1 cellular context compared by ENCODE assay signal in the genomic region with DNA sequence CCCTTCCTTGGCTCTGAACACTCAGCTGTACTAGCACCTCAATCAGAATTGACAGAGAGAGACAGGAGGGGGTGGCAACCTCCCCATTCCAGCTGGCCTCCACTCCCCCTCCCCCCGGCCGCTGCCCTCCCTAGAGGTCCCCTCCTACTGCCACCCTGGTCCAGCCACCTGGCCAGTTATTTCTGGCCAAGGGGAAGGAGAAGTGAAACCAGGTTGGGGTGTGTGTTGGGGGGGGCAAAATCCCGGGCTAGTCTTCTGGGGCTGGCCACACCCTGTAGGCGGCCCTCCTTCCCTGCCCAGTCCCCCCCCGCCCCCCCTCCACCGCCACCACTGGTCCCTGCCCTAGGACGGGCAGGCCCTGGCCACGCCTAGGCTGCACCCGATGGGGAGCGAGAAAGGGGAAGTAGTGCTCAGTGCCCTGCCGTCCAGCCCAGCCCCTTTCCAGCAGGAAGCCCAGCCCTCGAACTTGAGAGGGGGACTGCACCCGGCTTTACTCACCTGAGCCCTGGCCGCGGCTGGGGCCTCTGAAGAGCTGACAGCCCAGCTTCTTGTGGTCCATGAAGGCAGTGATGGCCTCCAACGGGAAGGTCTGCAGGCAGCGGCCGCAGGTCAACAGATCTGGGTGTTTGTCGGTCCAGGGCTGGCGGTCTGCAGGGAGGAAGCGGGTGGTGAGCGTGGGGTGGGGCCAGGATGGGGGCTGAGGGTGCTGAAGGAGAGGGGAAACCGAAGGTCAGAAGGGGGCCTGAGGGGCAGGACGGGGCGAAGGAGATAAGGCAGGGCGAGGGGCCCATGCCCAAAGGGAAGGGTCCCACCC.
TF ChIP-seq lines count a peak whose summit lies in the region.

No MANE protein-coding gene starts in this region.

TF ChIP-seq in A549, 52 proteins besides CTCF, POLR2A, EP300 and RAD21 (continued from another document):
- TF ChIP-seq, protein P1, sequence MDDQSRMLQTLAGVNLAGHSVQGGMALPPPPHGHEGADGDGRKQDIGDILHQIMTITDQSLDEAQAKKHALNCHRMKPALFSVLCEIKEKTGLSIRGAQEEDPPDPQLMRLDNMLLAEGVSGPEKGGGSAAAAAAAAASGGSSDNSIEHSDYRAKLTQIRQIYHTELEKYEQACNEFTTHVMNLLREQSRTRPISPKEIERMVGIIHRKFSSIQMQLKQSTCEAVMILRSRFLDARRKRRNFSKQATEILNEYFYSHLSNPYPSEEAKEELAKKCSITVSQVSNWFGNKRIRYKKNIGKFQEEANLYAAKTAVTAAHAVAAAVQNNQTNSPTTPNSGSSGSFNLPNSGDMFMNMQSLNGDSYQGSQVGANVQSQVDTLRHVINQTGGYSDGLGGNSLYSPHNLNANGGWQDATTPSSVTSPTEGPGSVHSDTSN (IDR thresholded peaks at IDR 0.05), result no peak
- no peak for TF ChIP-seq JUNB (IDR thresholded peaks at IDR 0.05)
- TF ChIP-seq TFCP2L1 (CRISPR knock-in tag; IDR thresholded peaks at IDR 0.05), result no peak
